Comparison of ENCODE assay signal across 1 cellular context in the genomic region with DNA sequence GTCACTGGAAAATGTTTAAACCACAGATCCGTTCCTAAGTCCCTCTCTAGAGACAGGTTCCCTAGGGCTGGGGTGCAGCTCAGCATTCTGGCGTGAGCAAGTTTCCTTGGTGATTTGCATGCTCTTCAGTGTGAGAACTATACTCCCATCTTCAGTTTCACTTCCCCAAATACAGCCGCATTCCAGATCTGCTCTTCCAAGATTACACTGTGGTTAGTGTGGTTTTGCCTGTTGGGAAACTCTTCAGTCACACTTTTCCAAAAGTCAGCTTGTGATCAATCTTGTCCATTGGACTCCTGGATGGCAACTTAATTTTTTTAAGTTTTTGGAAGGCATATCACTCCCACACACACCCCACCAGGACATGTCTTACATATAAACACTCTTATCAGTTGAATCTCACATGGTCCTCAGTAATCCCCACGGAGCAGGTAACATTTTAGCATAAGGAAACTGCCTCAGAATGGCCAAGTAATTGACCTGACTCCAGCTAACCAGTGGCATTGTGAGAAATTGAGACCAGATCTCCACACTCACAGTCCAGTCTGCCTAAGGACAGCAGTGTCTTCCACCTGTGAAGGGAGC.
TF ChIP-seq lines count a peak whose summit lies in the region.

No MANE protein-coding gene starts in this region.

TF ChIP-seq in GM12878, 131 proteins besides CTCF, POLR2A, EP300 and RAD21 (continued from another document):
- TF ChIP-seq, protein P1, sequence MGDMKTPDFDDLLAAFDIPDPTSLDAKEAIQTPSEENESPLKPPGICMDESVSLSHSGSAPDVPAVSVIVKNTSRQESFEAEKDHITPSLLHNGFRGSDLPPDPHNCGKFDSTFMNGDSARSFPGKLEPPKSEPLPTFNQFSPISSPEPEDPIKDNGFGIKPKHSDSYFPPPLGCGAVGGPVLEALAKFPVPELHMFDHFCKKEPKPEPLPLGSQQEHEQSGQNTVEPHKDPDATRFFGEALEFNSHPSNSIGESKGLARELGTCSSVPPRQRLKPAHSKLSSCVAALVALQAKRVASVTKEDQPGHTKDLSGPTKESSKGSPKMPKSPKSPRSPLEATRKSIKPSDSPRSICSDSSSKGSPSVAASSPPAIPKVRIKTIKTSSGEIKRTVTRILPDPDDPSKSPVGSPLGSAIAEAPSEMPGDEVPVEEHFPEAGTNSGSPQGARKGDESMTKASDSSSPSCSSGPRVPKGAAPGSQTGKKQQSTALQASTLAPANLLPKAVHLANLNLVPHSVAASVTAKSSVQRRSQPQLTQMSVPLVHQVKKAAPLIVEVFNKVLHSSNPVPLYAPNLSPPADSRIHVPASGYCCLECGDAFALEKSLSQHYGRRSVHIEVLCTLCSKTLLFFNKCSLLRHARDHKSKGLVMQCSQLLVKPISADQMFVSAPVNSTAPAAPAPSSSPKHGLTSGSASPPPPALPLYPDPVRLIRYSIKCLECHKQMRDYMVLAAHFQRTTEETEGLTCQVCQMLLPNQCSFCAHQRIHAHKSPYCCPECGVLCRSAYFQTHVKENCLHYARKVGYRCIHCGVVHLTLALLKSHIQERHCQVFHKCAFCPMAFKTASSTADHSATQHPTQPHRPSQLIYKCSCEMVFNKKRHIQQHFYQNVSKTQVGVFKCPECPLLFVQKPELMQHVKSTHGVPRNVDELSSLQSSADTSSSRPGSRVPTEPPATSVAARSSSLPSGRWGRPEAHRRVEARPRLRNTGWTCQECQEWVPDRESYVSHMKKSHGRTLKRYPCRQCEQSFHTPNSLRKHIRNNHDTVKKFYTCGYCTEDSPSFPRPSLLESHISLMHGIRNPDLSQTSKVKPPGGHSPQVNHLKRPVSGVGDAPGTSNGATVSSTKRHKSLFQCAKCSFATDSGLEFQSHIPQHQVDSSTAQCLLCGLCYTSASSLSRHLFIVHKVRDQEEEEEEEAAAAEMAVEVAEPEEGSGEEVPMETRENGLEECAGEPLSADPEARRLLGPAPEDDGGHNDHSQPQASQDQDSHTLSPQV (IDR thresholded peaks at IDR 0.05): no peak
- no peak for TF ChIP-seq BRCA1 (IDR thresholded peaks at IDR 0.05; ENCODE audit: low read depth, low read length)
- TF ChIP-seq, protein P2, sequence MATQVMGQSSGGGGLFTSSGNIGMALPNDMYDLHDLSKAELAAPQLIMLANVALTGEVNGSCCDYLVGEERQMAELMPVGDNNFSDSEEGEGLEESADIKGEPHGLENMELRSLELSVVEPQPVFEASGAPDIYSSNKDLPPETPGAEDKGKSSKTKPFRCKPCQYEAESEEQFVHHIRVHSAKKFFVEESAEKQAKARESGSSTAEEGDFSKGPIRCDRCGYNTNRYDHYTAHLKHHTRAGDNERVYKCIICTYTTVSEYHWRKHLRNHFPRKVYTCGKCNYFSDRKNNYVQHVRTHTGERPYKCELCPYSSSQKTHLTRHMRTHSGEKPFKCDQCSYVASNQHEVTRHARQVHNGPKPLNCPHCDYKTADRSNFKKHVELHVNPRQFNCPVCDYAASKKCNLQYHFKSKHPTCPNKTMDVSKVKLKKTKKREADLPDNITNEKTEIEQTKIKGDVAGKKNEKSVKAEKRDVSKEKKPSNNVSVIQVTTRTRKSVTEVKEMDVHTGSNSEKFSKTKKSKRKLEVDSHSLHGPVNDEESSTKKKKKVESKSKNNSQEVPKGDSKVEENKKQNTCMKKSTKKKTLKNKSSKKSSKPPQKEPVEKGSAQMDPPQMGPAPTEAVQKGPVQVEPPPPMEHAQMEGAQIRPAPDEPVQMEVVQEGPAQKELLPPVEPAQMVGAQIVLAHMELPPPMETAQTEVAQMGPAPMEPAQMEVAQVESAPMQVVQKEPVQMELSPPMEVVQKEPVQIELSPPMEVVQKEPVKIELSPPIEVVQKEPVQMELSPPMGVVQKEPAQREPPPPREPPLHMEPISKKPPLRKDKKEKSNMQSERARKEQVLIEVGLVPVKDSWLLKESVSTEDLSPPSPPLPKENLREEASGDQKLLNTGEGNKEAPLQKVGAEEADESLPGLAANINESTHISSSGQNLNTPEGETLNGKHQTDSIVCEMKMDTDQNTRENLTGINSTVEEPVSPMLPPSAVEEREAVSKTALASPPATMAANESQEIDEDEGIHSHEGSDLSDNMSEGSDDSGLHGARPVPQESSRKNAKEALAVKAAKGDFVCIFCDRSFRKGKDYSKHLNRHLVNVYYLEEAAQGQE (IDR thresholded peaks at IDR 0.05; ENCODE audit: low read depth, low read length): no peak
- TF ChIP-seq, protein P3, sequence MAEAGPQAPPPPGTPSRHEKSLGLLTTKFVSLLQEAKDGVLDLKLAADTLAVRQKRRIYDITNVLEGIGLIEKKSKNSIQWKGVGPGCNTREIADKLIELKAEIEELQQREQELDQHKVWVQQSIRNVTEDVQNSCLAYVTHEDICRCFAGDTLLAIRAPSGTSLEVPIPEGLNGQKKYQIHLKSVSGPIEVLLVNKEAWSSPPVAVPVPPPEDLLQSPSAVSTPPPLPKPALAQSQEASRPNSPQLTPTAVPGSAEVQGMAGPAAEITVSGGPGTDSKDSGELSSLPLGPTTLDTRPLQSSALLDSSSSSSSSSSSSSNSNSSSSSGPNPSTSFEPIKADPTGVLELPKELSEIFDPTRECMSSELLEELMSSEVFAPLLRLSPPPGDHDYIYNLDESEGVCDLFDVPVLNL (IDR thresholded peaks at IDR 0.05; ENCODE audit: low read depth, low read length): no peak
- TF ChIP-seq IKZF1 (conservative IDR thresholded peaks at IDR 0.05): peak; percentile 100
- peak; percentile 41; the same call in 1 of the 2 replicates for TF ChIP-seq PAX5 (IDR thresholded peaks at IDR 0.05; ENCODE audit: borderline replicate concordance, low read depth, low read length)
- TF ChIP-seq TAF1 (IDR thresholded peaks at IDR 0.05; ENCODE audit: borderline replicate concordance, low read depth, low read length): no peak
- no peak for TF ChIP-seq E4F1 (IDR thresholded peaks at IDR 0.05; ENCODE audit: borderline replicate concordance, partially characterized antibody)
- TF ChIP-seq RFX5 (IDR thresholded peaks at IDR 0.05; ENCODE audit: low read depth, low read length): no peak
- TF ChIP-seq NFYA (IDR thresholded peaks at IDR 0.05; ENCODE audit: borderline replicate concordance, low read depth, low read length): no peak
- no peak for TF ChIP-seq SMAD5 (IDR thresholded peaks at IDR 0.05; ENCODE audit: low read depth)
- no peak for TF ChIP-seq POLR2AphosphoS5 (IDR thresholded peaks at IDR 0.05; ENCODE audit: low read length)
